In genomic region chr9:136799079-136799853, GRCh38 we compare ENCODE assay signal across 1 cellular context.
TF ChIP-seq lines count a peak whose summit lies in the region.

No MANE protein-coding gene starts in this region.

TF ChIP-seq in HepG2, 621 proteins besides CTCF, POLR2A, EP300 and RAD21 (continued from another document and continues in another):
- TF ChIP-seq, protein P1, sequence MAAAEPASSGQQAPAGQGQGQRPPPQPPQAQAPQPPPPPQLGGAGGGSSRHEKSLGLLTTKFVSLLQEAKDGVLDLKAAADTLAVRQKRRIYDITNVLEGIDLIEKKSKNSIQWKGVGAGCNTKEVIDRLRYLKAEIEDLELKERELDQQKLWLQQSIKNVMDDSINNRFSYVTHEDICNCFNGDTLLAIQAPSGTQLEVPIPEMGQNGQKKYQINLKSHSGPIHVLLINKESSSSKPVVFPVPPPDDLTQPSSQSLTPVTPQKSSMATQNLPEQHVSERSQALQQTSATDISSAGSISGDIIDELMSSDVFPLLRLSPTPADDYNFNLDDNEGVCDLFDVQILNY (CRISPR knock-in tag; conservative IDR thresholded peaks at IDR 0.05) = no peak
- TF ChIP-seq BRF2 (CRISPR knock-in tag; IDR thresholded peaks at IDR 0.05) = no peak
- TF ChIP-seq MBNL3 (CRISPR knock-in tag; conservative IDR thresholded peaks at IDR 0.05) = no peak
- TF ChIP-seq, protein P2, sequence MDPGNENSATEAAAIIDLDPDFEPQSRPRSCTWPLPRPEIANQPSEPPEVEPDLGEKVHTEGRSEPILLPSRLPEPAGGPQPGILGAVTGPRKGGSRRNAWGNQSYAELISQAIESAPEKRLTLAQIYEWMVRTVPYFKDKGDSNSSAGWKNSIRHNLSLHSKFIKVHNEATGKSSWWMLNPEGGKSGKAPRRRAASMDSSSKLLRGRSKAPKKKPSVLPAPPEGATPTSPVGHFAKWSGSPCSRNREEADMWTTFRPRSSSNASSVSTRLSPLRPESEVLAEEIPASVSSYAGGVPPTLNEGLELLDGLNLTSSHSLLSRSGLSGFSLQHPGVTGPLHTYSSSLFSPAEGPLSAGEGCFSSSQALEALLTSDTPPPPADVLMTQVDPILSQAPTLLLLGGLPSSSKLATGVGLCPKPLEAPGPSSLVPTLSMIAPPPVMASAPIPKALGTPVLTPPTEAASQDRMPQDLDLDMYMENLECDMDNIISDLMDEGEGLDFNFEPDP (CRISPR knock-in tag; conservative IDR thresholded peaks at IDR 0.05) = no peak
- TF ChIP-seq CEBPG (CRISPR knock-in tag; IDR thresholded peaks at IDR 0.05) = peak; percentile 46; the same call in 1 of the 2 replicates
- no peak for TF ChIP-seq NFATC3 (CRISPR knock-in tag; IDR thresholded peaks at IDR 0.05)
- no peak; the same call in 1 of the 2 replicates for TF ChIP-seq SP2 (CRISPR knock-in tag; IDR thresholded peaks at IDR 0.05)
- TF ChIP-seq ZNF766 (CRISPR knock-in tag; IDR thresholded peaks at IDR 0.05; ENCODE audit: borderline replicate concordance) = peak; percentile 89
- no peak for TF ChIP-seq GTF2F1 (IDR thresholded peaks at IDR 0.05; ENCODE audit: low read length)
- TF ChIP-seq, protein P3, sequence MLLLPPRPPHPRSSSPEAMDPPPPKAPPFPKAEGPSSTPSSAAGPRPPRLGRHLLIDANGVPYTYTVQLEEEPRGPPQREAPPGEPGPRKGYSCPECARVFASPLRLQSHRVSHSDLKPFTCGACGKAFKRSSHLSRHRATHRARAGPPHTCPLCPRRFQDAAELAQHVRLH (CRISPR knock-in tag; IDR thresholded peaks at IDR 0.05; ENCODE audit: borderline replicate concordance, low read depth) = no peak; the same call in 1 of the 2 replicates
- TF ChIP-seq MLLT10 (CRISPR knock-in tag; IDR thresholded peaks at IDR 0.05) = no peak
- peak; percentile 84; the same call in 1 of the 2 replicates for TF ChIP-seq ZNF557 (CRISPR knock-in tag; IDR thresholded peaks at IDR 0.05)
- TF ChIP-seq NKX3-1 (CRISPR knock-in tag; IDR thresholded peaks at IDR 0.05) = peak; percentile 87
- TF ChIP-seq, protein P4, sequence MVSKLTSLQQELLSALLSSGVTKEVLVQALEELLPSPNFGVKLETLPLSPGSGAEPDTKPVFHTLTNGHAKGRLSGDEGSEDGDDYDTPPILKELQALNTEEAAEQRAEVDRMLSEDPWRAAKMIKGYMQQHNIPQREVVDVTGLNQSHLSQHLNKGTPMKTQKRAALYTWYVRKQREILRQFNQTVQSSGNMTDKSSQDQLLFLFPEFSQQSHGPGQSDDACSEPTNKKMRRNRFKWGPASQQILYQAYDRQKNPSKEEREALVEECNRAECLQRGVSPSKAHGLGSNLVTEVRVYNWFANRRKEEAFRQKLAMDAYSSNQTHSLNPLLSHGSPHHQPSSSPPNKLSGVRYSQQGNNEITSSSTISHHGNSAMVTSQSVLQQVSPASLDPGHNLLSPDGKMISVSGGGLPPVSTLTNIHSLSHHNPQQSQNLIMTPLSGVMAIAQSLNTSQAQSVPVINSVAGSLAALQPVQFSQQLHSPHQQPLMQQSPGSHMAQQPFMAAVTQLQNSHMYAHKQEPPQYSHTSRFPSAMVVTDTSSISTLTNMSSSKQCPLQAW (CRISPR knock-in tag; IDR thresholded peaks at IDR 0.05) = peak; percentile 89
- TF ChIP-seq RBM22 (optimal IDR thresholded peaks at IDR 0.05; ENCODE audit: low read length) = no peak
- no peak for TF ChIP-seq TBP (CRISPR knock-in tag; IDR thresholded peaks at IDR 0.05)
- TF ChIP-seq ZNF510 (CRISPR knock-in tag; IDR thresholded peaks at IDR 0.05; ENCODE audit: low read depth) = 0 out of 2 replicates have a peak, but pooled peaks have one; percentile 41
- peak; percentile 97 for TF ChIP-seq ERF (CRISPR knock-in tag; IDR thresholded peaks at IDR 0.05)
- TF ChIP-seq ZNF430 (CRISPR knock-in tag; IDR thresholded peaks at IDR 0.05) = peak; percentile 66; the same call in 1 of the 2 replicates
- TF ChIP-seq, protein P5, sequence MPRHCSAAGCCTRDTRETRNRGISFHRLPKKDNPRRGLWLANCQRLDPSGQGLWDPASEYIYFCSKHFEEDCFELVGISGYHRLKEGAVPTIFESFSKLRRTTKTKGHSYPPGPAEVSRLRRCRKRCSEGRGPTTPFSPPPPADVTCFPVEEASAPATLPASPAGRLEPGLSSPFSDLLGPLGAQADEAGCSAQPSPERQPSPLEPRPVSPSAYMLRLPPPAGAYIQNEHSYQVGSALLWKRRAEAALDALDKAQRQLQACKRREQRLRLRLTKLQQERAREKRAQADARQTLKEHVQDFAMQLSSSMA (CRISPR knock-in tag; IDR thresholded peaks at IDR 0.05) = no peak
- TF ChIP-seq ZNF776 (CRISPR knock-in tag; IDR thresholded peaks at IDR 0.05) = peak; percentile 60; the same call in 1 of the 2 replicates
- peak; percentile 37; the same call in 1 of the 2 replicates for TF ChIP-seq ZNF605 (CRISPR knock-in tag; IDR thresholded peaks at IDR 0.05)
- TF ChIP-seq ZNF17 (CRISPR knock-in tag; IDR thresholded peaks at IDR 0.05) = no peak
- no peak; the same call in 1 of the 2 replicates for TF ChIP-seq CERS6 (CRISPR knock-in tag; IDR thresholded peaks at IDR 0.05)
- peak; percentile 47; the same call in 1 of the 2 replicates for TF ChIP-seq REPIN1 (CRISPR knock-in tag; IDR thresholded peaks at IDR 0.05; ENCODE audit: borderline replicate concordance, low read depth)
- no peak for TF ChIP-seq ZNF724P (CRISPR knock-in tag; IDR thresholded peaks at IDR 0.05; ENCODE audit: borderline replicate concordance)
- peak; percentile 49; the same call in 1 of the 2 replicates for TF ChIP-seq TSC22D2 (CRISPR knock-in tag; IDR thresholded peaks at IDR 0.05; ENCODE audit: borderline replicate concordance)
- TF ChIP-seq PHF5A (CRISPR knock-in tag; IDR thresholded peaks at IDR 0.05; ENCODE audit: low read depth, unreplicated experiment) = peak; percentile 75
- peak; percentile 51 for TF ChIP-seq RBM39 (IDR thresholded peaks at IDR 0.05; ENCODE audit: low read depth, low read length, poor library complexity, severe bottlenecking)
- TF ChIP-seq, protein P6, sequence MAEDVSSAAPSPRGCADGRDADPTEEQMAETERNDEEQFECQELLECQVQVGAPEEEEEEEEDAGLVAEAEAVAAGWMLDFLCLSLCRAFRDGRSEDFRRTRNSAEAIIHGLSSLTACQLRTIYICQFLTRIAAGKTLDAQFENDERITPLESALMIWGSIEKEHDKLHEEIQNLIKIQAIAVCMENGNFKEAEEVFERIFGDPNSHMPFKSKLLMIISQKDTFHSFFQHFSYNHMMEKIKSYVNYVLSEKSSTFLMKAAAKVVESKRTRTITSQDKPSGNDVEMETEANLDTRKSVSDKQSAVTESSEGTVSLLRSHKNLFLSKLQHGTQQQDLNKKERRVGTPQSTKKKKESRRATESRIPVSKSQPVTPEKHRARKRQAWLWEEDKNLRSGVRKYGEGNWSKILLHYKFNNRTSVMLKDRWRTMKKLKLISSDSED (CRISPR knock-in tag; IDR thresholded peaks at IDR 0.05) = no peak
- no peak; the same call in none of the 2 replicates for TF ChIP-seq ZNF275 (CRISPR knock-in tag; IDR thresholded peaks at IDR 0.05; ENCODE audit: borderline replicate concordance)
- no peak for TF ChIP-seq MAFF (IDR thresholded peaks at IDR 0.05; ENCODE audit: low read depth, low read length)
- TF ChIP-seq REXO4 (CRISPR knock-in tag; IDR thresholded peaks at IDR 0.05; ENCODE audit: borderline replicate concordance) = no peak
- TF ChIP-seq, protein P7, sequence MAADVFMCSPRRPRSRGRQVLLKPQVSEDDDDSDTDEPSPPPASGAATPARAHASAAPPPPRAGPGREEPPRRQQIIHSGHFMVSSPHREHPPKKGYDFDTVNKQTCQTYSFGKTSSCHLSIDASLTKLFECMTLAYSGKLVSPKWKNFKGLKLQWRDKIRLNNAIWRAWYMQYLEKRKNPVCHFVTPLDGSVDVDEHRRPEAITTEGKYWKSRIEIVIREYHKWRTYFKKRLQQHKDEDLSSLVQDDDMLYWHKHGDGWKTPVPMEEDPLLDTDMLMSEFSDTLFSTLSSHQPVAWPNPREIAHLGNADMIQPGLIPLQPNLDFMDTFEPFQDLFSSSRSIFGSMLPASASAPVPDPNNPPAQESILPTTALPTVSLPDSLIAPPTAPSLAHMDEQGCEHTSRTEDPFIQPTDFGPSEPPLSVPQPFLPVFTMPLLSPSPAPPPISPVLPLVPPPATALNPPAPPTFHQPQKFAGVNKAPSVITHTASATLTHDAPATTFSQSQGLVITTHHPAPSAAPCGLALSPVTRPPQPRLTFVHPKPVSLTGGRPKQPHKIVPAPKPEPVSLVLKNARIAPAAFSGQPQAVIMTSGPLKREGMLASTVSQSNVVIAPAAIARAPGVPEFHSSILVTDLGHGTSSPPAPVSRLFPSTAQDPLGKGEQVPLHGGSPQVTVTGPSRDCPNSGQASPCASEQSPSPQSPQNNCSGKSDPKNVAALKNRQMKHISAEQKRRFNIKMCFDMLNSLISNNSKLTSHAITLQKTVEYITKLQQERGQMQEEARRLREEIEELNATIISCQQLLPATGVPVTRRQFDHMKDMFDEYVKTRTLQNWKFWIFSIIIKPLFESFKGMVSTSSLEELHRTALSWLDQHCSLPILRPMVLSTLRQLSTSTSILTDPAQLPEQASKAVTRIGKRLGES (CRISPR knock-in tag; IDR thresholded peaks at IDR 0.05; ENCODE audit: borderline replicate concordance) = no peak
- peak; percentile 36; the same call in 1 of the 2 replicates for TF ChIP-seq KMT2B (CRISPR knock-in tag; IDR thresholded peaks at IDR 0.05)
- TF ChIP-seq ZNF841 (CRISPR knock-in tag; IDR thresholded peaks at IDR 0.05; ENCODE audit: borderline replicate concordance) = no peak; the same call in 1 of the 2 replicates
- no peak for TF ChIP-seq ELF4 (CRISPR knock-in tag; IDR thresholded peaks at IDR 0.05; ENCODE audit: borderline replicate concordance)
- TF ChIP-seq THAP8 (CRISPR knock-in tag; IDR thresholded peaks at IDR 0.05; ENCODE audit: borderline replicate concordance) = no peak
- TF ChIP-seq ZNF138 (CRISPR knock-in tag; IDR thresholded peaks at IDR 0.05; ENCODE audit: low read depth) = no peak
- no peak for TF ChIP-seq JUNB (CRISPR knock-in tag; IDR thresholded peaks at IDR 0.05; ENCODE audit: borderline replicate concordance)
- TF ChIP-seq, protein P8, sequence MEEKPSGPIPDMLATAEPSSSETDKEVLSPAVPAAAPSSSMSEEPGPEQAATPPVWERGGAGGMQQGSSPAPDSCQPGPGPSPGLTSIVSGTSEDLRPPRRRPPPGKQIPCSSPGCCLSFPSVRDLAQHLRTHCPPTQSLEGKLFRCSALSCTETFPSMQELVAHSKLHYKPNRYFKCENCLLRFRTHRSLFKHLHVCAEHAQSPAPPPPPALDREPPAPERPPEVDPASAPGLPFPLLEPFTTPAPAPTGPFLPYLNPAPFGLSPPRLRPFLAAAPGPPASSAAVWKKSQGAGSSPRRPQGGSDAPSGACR (CRISPR knock-in tag; IDR thresholded peaks at IDR 0.05) = no peak; the same call in 1 of the 2 replicates
- TF ChIP-seq JDP2 (CRISPR knock-in tag; IDR thresholded peaks at IDR 0.05; ENCODE audit: borderline replicate concordance) = peak; percentile 15; the same call in 1 of the 2 replicates
- TF ChIP-seq ZBTB25 (CRISPR knock-in tag; IDR thresholded peaks at IDR 0.05) = no peak; the same call in 1 of the 2 replicates
- no peak for TF ChIP-seq EHMT2 (IDR thresholded peaks at IDR 0.05; ENCODE audit: borderline replicate concordance, low read depth, low read length)
- peak; percentile 90 for TF ChIP-seq ZNF274 (CRISPR knock-in tag; IDR thresholded peaks at IDR 0.05)
- peak; percentile 31; the same call in 1 of the 2 replicates for TF ChIP-seq TBX2 (CRISPR knock-in tag; IDR thresholded peaks at IDR 0.05; ENCODE audit: borderline replicate concordance)
